In the genomic region with DNA sequence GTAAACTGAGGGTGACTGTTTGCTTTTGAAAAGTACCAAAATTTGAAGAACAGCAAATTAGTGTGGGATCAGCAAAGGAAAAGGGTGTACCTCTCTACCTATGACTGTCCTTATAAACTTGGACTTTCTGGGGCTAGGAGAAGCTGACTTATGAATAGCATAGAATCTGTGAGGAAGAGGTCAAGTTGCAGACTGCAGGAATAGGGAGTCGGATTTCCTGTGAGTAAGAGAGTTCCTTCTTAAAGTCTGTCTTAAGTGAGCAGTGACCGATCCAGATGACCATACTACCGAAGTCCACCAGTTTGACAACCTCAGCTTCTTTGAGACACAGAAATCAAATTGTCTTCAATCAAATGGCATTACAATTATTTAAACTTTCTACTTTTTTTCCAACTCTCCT, we compare ENCODE assay signal across 2 cellular contexts.
TF ChIP-seq lines count a peak whose summit lies in the region.

No MANE protein-coding gene starts in this region.

TF ChIP-seq in GM23338, 12 proteins besides CTCF, POLR2A, EP300 and RAD21 (continued from another document and continues in another):
- TF ChIP-seq, protein P1, sequence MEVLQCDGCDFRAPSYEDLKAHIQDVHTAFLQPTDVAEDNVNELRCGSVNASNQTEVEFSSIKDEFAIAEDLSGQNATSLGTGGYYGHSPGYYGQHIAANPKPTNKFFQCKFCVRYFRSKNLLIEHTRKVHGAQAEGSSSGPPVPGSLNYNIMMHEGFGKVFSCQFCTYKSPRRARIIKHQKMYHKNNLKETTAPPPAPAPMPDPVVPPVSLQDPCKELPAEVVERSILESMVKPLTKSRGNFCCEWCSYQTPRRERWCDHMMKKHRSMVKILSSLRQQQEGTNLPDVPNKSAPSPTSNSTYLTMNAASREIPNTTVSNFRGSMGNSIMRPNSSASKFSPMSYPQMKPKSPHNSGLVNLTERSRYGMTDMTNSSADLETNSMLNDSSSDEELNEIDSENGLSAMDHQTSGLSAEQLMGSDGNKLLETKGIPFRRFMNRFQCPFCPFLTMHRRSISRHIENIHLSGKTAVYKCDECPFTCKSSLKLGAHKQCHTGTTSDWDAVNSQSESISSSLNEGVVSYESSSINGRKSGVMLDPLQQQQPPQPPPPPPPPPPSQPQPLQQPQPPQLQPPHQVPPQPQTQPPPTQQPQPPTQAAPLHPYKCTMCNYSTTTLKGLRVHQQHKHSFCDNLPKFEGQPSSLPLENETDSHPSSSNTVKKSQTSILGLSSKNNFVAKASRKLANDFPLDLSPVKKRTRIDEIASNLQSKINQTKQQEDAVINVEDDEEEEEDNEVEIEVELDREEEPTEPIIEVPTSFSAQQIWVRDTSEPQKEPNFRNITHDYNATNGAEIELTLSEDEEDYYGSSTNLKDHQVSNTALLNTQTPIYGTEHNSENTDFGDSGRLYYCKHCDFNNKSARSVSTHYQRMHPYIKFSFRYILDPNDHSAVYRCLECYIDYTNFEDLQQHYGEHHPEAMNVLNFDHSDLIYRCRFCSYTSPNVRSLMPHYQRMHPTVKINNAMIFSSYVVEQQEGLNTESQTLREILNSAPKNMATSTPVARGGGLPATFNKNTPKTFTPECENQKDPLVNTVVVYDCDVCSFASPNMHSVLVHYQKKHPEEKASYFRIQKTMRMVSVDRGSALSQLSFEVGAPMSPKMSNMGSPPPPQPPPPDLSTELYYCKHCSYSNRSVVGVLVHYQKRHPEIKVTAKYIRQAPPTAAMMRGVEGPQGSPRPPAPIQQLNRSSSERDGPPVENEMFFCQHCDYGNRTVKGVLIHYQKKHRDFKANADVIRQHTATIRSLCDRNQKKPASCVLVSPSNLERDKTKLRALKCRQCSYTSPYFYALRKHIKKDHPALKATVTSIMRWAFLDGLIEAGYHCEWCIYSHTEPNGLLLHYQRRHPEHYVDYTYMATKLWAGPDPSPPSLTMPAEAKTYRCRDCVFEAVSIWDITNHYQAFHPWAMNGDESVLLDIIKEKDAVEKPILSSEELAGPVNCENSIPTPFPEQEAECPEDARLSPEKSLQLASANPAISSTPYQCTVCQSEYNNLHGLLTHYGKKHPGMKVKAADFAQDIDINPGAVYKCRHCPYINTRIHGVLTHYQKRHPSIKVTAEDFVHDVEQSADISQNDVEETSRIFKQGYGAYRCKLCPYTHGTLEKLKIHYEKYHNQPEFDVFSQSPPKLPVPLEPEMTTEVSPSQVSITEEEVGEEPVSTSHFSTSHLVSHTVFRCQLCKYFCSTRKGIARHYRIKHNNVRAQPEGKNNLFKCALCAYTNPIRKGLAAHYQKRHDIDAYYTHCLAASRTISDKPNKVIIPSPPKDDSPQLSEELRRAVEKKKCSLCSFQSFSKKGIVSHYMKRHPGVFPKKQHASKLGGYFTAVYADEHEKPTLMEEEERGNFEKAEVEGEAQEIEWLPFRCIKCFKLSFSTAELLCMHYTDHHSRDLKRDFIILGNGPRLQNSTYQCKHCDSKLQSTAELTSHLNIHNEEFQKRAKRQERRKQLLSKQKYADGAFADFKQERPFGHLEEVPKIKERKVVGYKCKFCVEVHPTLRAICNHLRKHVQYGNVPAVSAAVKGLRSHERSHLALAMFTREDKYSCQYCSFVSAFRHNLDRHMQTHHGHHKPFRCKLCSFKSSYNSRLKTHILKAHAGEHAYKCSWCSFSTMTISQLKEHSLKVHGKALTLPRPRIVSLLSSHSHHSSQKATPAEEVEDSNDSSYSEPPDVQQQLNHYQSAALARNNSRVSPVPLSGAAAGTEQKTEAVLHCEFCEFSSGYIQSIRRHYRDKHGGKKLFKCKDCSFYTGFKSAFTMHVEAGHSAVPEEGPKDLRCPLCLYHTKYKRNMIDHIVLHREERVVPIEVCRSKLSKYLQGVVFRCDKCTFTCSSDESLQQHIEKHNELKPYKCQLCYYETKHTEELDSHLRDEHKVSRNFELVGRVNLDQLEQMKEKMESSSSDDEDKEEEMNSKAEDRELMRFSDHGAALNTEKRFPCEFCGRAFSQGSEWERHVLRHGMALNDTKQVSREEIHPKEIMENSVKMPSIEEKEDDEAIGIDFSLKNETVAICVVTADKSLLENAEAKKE (CRISPR knock-in tag; IDR thresholded peaks at IDR 0.05) = no peak
- TF ChIP-seq JUNB (IDR thresholded peaks at IDR 0.05; ENCODE audit: unreplicated experiment) (no peak), POLR2AphosphoS5 (IDR thresholded peaks at IDR 0.05; ENCODE audit: low read depth) (no peak), ZNF114 (CRISPR knock-in tag; IDR thresholded peaks at IDR 0.05) (no peak), NANOG (IDR thresholded peaks at IDR 0.05; ENCODE audit: borderline replicate concordance) (no peak), EZH2phosphoT487 (IDR thresholded peaks at IDR 0.05; ENCODE audit: unreplicated experiment) (no peak), EZH2 (IDR thresholded peaks at IDR 0.05; ENCODE audit: low read depth, unreplicated experiment) (no peak), STAT1 (IDR thresholded peaks at IDR 0.05; ENCODE audit: unreplicated experiment) (no peak)
- TF ChIP-seq, protein P2, sequence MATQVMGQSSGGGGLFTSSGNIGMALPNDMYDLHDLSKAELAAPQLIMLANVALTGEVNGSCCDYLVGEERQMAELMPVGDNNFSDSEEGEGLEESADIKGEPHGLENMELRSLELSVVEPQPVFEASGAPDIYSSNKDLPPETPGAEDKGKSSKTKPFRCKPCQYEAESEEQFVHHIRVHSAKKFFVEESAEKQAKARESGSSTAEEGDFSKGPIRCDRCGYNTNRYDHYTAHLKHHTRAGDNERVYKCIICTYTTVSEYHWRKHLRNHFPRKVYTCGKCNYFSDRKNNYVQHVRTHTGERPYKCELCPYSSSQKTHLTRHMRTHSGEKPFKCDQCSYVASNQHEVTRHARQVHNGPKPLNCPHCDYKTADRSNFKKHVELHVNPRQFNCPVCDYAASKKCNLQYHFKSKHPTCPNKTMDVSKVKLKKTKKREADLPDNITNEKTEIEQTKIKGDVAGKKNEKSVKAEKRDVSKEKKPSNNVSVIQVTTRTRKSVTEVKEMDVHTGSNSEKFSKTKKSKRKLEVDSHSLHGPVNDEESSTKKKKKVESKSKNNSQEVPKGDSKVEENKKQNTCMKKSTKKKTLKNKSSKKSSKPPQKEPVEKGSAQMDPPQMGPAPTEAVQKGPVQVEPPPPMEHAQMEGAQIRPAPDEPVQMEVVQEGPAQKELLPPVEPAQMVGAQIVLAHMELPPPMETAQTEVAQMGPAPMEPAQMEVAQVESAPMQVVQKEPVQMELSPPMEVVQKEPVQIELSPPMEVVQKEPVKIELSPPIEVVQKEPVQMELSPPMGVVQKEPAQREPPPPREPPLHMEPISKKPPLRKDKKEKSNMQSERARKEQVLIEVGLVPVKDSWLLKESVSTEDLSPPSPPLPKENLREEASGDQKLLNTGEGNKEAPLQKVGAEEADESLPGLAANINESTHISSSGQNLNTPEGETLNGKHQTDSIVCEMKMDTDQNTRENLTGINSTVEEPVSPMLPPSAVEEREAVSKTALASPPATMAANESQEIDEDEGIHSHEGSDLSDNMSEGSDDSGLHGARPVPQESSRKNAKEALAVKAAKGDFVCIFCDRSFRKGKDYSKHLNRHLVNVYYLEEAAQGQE (IDR thresholded peaks at IDR 0.05; ENCODE audit: unreplicated experiment) = no peak
- TF ChIP-seq, protein P3, sequence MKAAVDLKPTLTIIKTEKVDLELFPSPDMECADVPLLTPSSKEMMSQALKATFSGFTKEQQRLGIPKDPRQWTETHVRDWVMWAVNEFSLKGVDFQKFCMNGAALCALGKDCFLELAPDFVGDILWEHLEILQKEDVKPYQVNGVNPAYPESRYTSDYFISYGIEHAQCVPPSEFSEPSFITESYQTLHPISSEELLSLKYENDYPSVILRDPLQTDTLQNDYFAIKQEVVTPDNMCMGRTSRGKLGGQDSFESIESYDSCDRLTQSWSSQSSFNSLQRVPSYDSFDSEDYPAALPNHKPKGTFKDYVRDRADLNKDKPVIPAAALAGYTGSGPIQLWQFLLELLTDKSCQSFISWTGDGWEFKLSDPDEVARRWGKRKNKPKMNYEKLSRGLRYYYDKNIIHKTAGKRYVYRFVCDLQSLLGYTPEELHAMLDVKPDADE (IDR thresholded peaks at IDR 0.05) = no peak

TF ChIP-seq in endothelial cell of umbilical vein, 7 proteins besides CTCF, POLR2A, EP300 and RAD21 (continued from another document):
- TF ChIP-seq, protein P4, sequence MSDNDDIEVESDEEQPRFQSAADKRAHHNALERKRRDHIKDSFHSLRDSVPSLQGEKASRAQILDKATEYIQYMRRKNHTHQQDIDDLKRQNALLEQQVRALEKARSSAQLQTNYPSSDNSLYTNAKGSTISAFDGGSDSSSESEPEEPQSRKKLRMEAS (IDR thresholded peaks at IDR 0.05; ENCODE audit: insufficient read depth, insufficient read length) = no peak
- TF ChIP-seq JUN (IDR thresholded peaks at IDR 0.05; ENCODE audit: borderline replicate concordance, insufficient read depth, insufficient read length, low read depth) (peak; percentile 63), MYC (IDR thresholded peaks at IDR 0.05; ENCODE audit: low read depth, low read length) (no peak), EZH2 (IDR thresholded peaks at IDR 0.05; ENCODE audit: borderline replicate concordance, low read depth, low read length, severe bottlenecking) (no peak)
